8 cellular contexts compared by ENCODE assay signal in genomic region chr17:76271669-76272540, GRCh38. TPM values are rescaled to one million over a fixed set of nuclear protein-coding genes. Genes with fewer than 3 reads are reported as not detected.
DNase-seq lines count a peak whose midpoint lies in the region; ATAC-seq and TF ChIP-seq lines count a peak whose summit lies in the region.

No MANE protein-coding gene starts in this region.

- H3K36me3 Mint-ChIP-seq in natural killer cell treated with Interleukin-12 subunit alpha and Interleukin-12 subunit beta and Interleukin-15 and Interleukin-18, amount 100 ng/mL, for 72 hours, result peaks cover 7% of the 10 kb centered on the region

- H3K79me2 ChIP-seq in SU-DHL-6 (ENCODE audit: insufficient read depth, low read length), result peaks cover 11% of the 10 kb centered on the region

- peak overlapping the region; percentile 74 for H3K4me2 ChIP-seq in SU-DHL-6 (ENCODE audit: low read depth, low read length, poor library complexity, severe bottlenecking)

- ATAC-seq in GM21786 (IDR thresholded peaks at IDR 0.05; ENCODE audit: unreplicated experiment), result peak; percentile 48
- peak; percentile 75 to 80 for ATAC-seq in natural killer cell treated with Interleukin-12 subunit alpha and Interleukin-12 subunit beta and Interleukin-15 and Interleukin-18, amount 100 ng/mL, for 72 hours

- H3K4me3 Mint-ChIP-seq in natural killer cell treated with Interleukin-12 subunit alpha and Interleukin-12 subunit beta and Interleukin-15 and Interleukin-18, amount 100 ng/mL, for 72 hours, result peak overlapping the region; percentile 70

- in situ Hi-C loops in brain microvascular endothelial cell (cut with HindIII; ENCODE audit: low pct_ligation_motif_present, low sequenced_read_pairs), result loop anchor here (25.0 kb wide), 1 partner anchor 110 kb away; no protein-coding TSS in a partner anchor

- no peaks in the 10 kb centered on the region for H3K27me3 Mint-ChIP-seq in natural killer cell treated with Interleukin-12 subunit alpha and Interleukin-12 subunit beta and Interleukin-15 and Interleukin-18, amount 100 ng/mL, for 72 hours

- no peaks in the 10 kb centered on the region for H4K20me1 ChIP-seq in SU-DHL-6 (ENCODE audit: low read depth, low read length)

- no peaks in the 10 kb centered on the region for H3K9me2 ChIP-seq in SU-DHL-6 (replicated peaks; ENCODE audit: insufficient read depth, low read length)

- TF ChIP-seq CTCF in GM12864 (IDR thresholded peaks at IDR 0.05; ENCODE audit: low read depth, low read length, missing control alignments), result no peak
- TF ChIP-seq CTCF in SU-DHL-6 (IDR thresholded peaks at IDR 0.05; ENCODE audit: insufficient read depth, low read length, poor library complexity, severe bottlenecking), result no peak
- TF ChIP-seq CTCF in brain microvascular endothelial cell (IDR thresholded peaks at IDR 0.05; ENCODE audit: low read depth, low read length, missing control alignments), result peak; percentile 13

- peak; percentile 87 for DNase-seq in GM12864 (ENCODE audit: low read depth)
- no peak for DNase-seq in brain microvascular endothelial cell
- peak; percentile 89 for DNase-seq in natural killer cell treated with Interleukin-12 subunit alpha and Interleukin-12 subunit beta and Interleukin-15 and Interleukin-18, amount 100 ng/mL, for 72 hours (ENCODE audit: low spot score)
- no peak for DNase-seq in NCI-H1417 treated with DMSO at 0.1 percent for 48 hours (lab: John Stamatoyannopoulos, UW)
- no peak for DNase-seq in GDM1 (lab: John Stamatoyannopoulos, UW)

- H3K27me3 ChIP-seq in SU-DHL-6 (ENCODE audit: low read length) (no peaks in the 10 kb centered on the region), brain microvascular endothelial cell (replicated peaks) (no peaks in the 10 kb centered on the region), thymus (ENCODE audit: control insufficient read depth, insufficient read depth) (no peaks in the 10 kb centered on the region)

- WGBS in thymus, result 16% methylated on average over 38 of the region's 38 CpGs

- H3K27ac ChIP-seq in SU-DHL-6 (ENCODE audit: low read depth, low read length) (peak overlapping the region; percentile 98), brain microvascular endothelial cell (no peak overlapping the region), thymus (ENCODE audit: low read depth) (peak overlapping the region; percentile 84)

- peak overlapping the region; percentile 79 for H3K9ac ChIP-seq in SU-DHL-6 (ENCODE audit: low read length)

- peaks cover 33 to 50% of the 10 kb centered on the region in 2 donors for H3K4me1 Mint-ChIP-seq in natural killer cell treated with Interleukin-12 subunit alpha and Interleukin-12 subunit beta and Interleukin-15 and Interleukin-18, amount 100 ng/mL, for 72 hours (ENCODE audit: low read depth in 2 of 2)

- H3K9me3 ChIP-seq in SU-DHL-6 (ENCODE audit: insufficient read depth, low read length) (no peaks in the 10 kb centered on the region), thymus (ENCODE audit: control insufficient read depth) (no peaks in the 10 kb centered on the region)

- no peaks in the 10 kb centered on the region for H3K36me3 ChIP-seq in SU-DHL-6 (ENCODE audit: low read length)
- H3K36me3 ChIP-seq in brain microvascular endothelial cell (replicated peaks), result peaks cover 2% of the 10 kb centered on the region
- H3K36me3 ChIP-seq in thymus (ENCODE audit: control insufficient read depth, insufficient read depth), result peaks cover 26% of the 10 kb centered on the region

- no peaks in the 10 kb centered on the region for H3K9me3 Mint-ChIP-seq in natural killer cell treated with Interleukin-12 subunit alpha and Interleukin-12 subunit beta and Interleukin-15 and Interleukin-18, amount 100 ng/mL, for 72 hours

- H3K27ac Mint-ChIP-seq in natural killer cell treated with Interleukin-12 subunit alpha and Interleukin-12 subunit beta and Interleukin-15 and Interleukin-18, amount 100 ng/mL, for 72 hours, result peak overlapping the region; percentile 78 to 85

- H3K4me3 ChIP-seq in GM12864 (ENCODE audit: low read depth, low read length), result peak overlapping the region; percentile 65
- H3K4me3 ChIP-seq in SU-DHL-6 (ENCODE audit: insufficient read depth, low read length, poor library complexity, severe bottlenecking), result peak overlapping the region; percentile 49
- no peak overlapping the region for H3K4me3 ChIP-seq in brain microvascular endothelial cell (ENCODE audit: low read depth, low read length)
- H3K4me3 ChIP-seq in thymus (ENCODE audit: low read length), result peak overlapping the region; percentile 38

- H2AFZ ChIP-seq in SU-DHL-6 (ENCODE audit: low read depth, low read length, severe bottlenecking), result no peak overlapping the region

- peaks cover 63% of the 10 kb centered on the region for H3F3A ChIP-seq in SU-DHL-6 (ENCODE audit: insufficient read depth)

- peaks cover 42% of the 10 kb centered on the region for H3K4me1 ChIP-seq in thymus (ENCODE audit: control insufficient read depth, insufficient read depth, low read length)

RNA-seq across cellular contexts. Expression of gene UBALD2, which starts 6.8 kb away (rescaled TPM):
- 100 to 1,000 TPM; 216 to 262 TPM for total RNA-seq in natural killer cell treated with Interleukin-12 subunit alpha and Interleukin-12 subunit beta and Interleukin-15 and Interleukin-18, amount 100 ng/mL, for 72 hours
- 48.1 TPM for polyA plus RNA-seq in thymus

RNA-seq across cellular contexts. Expression of gene RNF157, which starts 31.6 kb away (rescaled TPM):
- total RNA-seq in natural killer cell treated with Interleukin-12 subunit alpha and Interleukin-12 subunit beta and Interleukin-15 and Interleukin-18, amount 100 ng/mL, for 72 hours, result 100 to 1,000 TPM in 1 of 2 donors, 10 to 100 TPM in 1; 46.6 to 124 TPM
- 1.6 TPM for polyA plus RNA-seq in thymus

RNA-seq across cellular contexts. Expression of gene QRICH2, which starts 36.2 kb away (rescaled TPM):
- 1 to 10 TPM; 4.1 to 5.9 TPM for total RNA-seq in natural killer cell treated with Interleukin-12 subunit alpha and Interleukin-12 subunit beta and Interleukin-15 and Interleukin-18, amount 100 ng/mL, for 72 hours
- polyA plus RNA-seq in thymus, result 7.3 TPM

Comparison
In these comparisons a context has a peak if more than half of its experiments do, and no peak if none do; other contexts are left out.
1. DNase-seq: peak in GM12864 (single experiment) and natural killer cell treated with Interleukin-12 subunit alpha and Interleukin-12 subunit beta and Interleukin-15 and Interleukin-18, amount 100 ng/mL, for 72 hours (single experiment); none in brain microvascular endothelial cell (single experiment), NCI-H1417 treated with DMSO at 0.1 percent for 48 hours (single experiment) and GDM1 (single experiment).